ENCODE assay signal across 21 cellular contexts in genomic region chr16:54808890-54809289, GRCh38.
"Had no signal": no experiment of that assay in that cellular context is flagged by ENCODE, and none has a peak within 500 bp of the region (broad histone marks: within the 10 kb centered on the region; RNA-seq: fewer than 3 reads in every experiment).

No MANE protein-coding gene starts in this region.

- H3K4me1 ChIP-seq: SJCRH30 had no signal

- H3K4me3 ChIP-seq: SJCRH30 had no signal

- H3K27ac ChIP-seq: SJCRH30 had no signal

- DNase-seq: IMR-90, Kasumi-1, KG1, MM.1S, NCI-H1092 treated with DMSO at 0.1 percent for 48 hours, NCI-H1436, NCI-H187, NCI-H2029, NCI-H2081 treated with DMSO at 0.1 percent for 48 hours, NCI-H2171, NCI-H226, NCI-H446, NCI-H510A, NCI-H524 treated with DMSO at 0.1 percent for 48 hours, NCI-H69, NCI-H774, RPMI8226, SHP77 treated with DMSO at 0.1 percent for 48 hours, SJCRH30 had no signal

- H3K36me3 ChIP-seq: SJCRH30 had no signal

- ATAC-seq: SK-N-SH treated with all-trans-retinoic acid at 6 μM for 48 hours had no signal

- FAIRE-seq: RCC 7860 had no signal

- H3K9me3 ChIP-seq: SJCRH30 had no signal
